In genomic region chr9:111957856-111958631, GRCh38 we compare ENCODE assay signal across 8 cellular contexts.
DNase-seq lines count a peak whose midpoint lies in the region; ATAC-seq and TF ChIP-seq lines count a peak whose summit lies in the region.

No MANE protein-coding gene starts in this region.

- ATAC-seq in activated T-cell treated with anti-CD3 and anti-CD28 coated beads, Interleukin-2, amount 50 U/mL, for 4 hours: peak; percentile 90 to 94
- peak; percentile 70 to 87 (median 72) for ATAC-seq in T-cell (replicated peaks in 1 of 4)
- peak; percentile 68 to 83 (median 74) for ATAC-seq in psoas muscle
- no peak for ATAC-seq in HG03097 (IDR thresholded peaks at IDR 0.05; ENCODE audit: low FRiP score, unreplicated experiment)

- 0 to 2% (median 0%) methylated on average over 3 of the region's 3 CpGs for WGBS in psoas muscle, 3 donors

- CTCF ChIA-PET in T-cell (lab: Charles Lee): no interaction called here

- no peak for TF ChIP-seq CTCF in psoas muscle (IDR thresholded peaks at IDR 0.05)

- peak overlapping the region; percentile 20 for H3K4me3 Mint-ChIP-seq in activated T-cell treated with anti-CD3 and anti-CD28 coated beads, Interleukin-2, amount 50 U/mL, for 4 hours
- H3K4me3 Mint-ChIP-seq in T-cell: peak overlapping the region; percentile 65 to 71 (median 68)

- H3K27ac ChIP-seq in psoas muscle: peak overlapping the region; percentile 53

- no peaks in the 10 kb centered on the region for H3K9me3 Mint-ChIP-seq in activated T-cell treated with anti-CD3 and anti-CD28 coated beads, Interleukin-2, amount 50 U/mL, for 4 hours
- H3K9me3 Mint-ChIP-seq in T-cell: no peaks in the 10 kb centered on the region

- H3K4me3 ChIP-seq in psoas muscle: peak overlapping the region; percentile 25

- POLR2A ChIA-PET in T-cell (lab: Charles Lee): no interaction called here

- intact Hi-C loops in psoas muscle (cut with DNase I): loop anchor here in 1 of 2 donors (5.0 kb wide), 2 partner anchors 61 to 114 kb away; partner anchors contain the start of gene UGCG

- peak overlapping the region; percentile 66 to 82 for H3K27ac Mint-ChIP-seq in T-cell

- peaks cover 0 to 5% (median 2%) of the 10 kb centered on the region in 3 donors for H3K27me3 ChIP-seq in psoas muscle (ENCODE audit: insufficient read depth in 3 of 3, low read length in 2 of 3)

- DNase-seq in activated T-cell treated with anti-CD3 and anti-CD28 coated beads, Interleukin-2, amount 50 U/mL, for 4 hours: no peak
- no peak for DNase-seq in activated T-cell treated with anti-CD3 and anti-CD28 coated beads, Interleukin-2, amount 50 U/mL, for 1 hour
- DNase-seq in HS-5 (ENCODE audit: low read depth): peak; percentile 99
- peak in 8 of 34 experiments; percentile 1 to 26 (median 9) for DNase-seq in T-cell
- DNase-seq in fibroblast of gingiva (ENCODE audit: low read depth): peak; percentile 93
- no peak for DNase-seq in psoas muscle
- no peak for DNase-seq in NCI-H446 (lab: John Stamatoyannopoulos, UW)

- peaks cover 22% of the 10 kb centered on the region for H3K4me1 Mint-ChIP-seq in activated T-cell treated with anti-CD3 and anti-CD28 coated beads, Interleukin-2, amount 50 U/mL, for 4 hours (ENCODE audit: low read depth)
- H3K4me1 Mint-ChIP-seq in T-cell: peaks cover 20 to 36% (median 26%) of the 10 kb centered on the region in 3 donors

- H3K36me3 ChIP-seq in psoas muscle (ENCODE audit: insufficient read depth in 1 of 2, low read depth in 1 of 2): no peaks in the 10 kb centered on the region

- no peaks in the 10 kb centered on the region for H3K27me3 Mint-ChIP-seq in activated T-cell treated with anti-CD3 and anti-CD28 coated beads, Interleukin-2, amount 50 U/mL, for 4 hours (ENCODE audit: low read depth)
- no peaks in the 10 kb centered on the region for H3K27me3 Mint-ChIP-seq in T-cell

- H3K9me3 ChIP-seq in psoas muscle: no peaks in the 10 kb centered on the region

- H3K36me3 Mint-ChIP-seq in activated T-cell treated with anti-CD3 and anti-CD28 coated beads, Interleukin-2, amount 50 U/mL, for 4 hours (ENCODE audit: insufficient read depth): no peaks in the 10 kb centered on the region
- no peaks in the 10 kb centered on the region for H3K36me3 Mint-ChIP-seq in T-cell

- H3K4me1 ChIP-seq in psoas muscle: peaks cover 25% of the 10 kb centered on the region

Comparison
In these comparisons a context has a peak if more than half of its experiments do, and no peak if none do; other contexts are left out.
1. DNase-seq: peak in HS-5 (single experiment) and fibroblast of gingiva (single experiment); none in activated T-cell treated with anti-CD3 and anti-CD28 coated beads, Interleukin-2, amount 50 U/mL, for 4 hours (single experiment), activated T-cell treated with anti-CD3 and anti-CD28 coated beads, Interleukin-2, amount 50 U/mL, for 1 hour (single experiment), psoas muscle (0 of 2) and NCI-H446 (0 of 2).